ENCODE assay signal across 8 cellular contexts in genomic region chr22:40512426-40513136, GRCh38.
DNase-seq lines count a peak whose midpoint lies in the region; ATAC-seq, FAIRE-seq and TF ChIP-seq lines count a peak whose summit lies in the region.

No MANE protein-coding gene starts in this region.

- H3K27me3 ChIP-seq in astrocyte (ENCODE audit: insufficient read depth, low read length) (no peaks in the 10 kb centered on the region), keratinocyte (ENCODE audit: control insufficient read depth, extremely low read depth, insufficient read depth, low read length) (no peaks in the 10 kb centered on the region)

- no peaks in the 10 kb centered on the region for H3K27me3 Mint-ChIP-seq in astrocyte (ENCODE audit: low read depth, unreplicated experiment)
- H3K27me3 Mint-ChIP-seq in activated T-helper 17 cell treated with anti-CD3 and anti-CD28 coated beads, Interleukin-2, amount 50 U/mL, for 72 hours, result no peaks in the 10 kb centered on the region

- H3K4me3 ChIP-seq in astrocyte (ENCODE audit: insufficient read depth, low read depth, low read length) (no peak overlapping the region), keratinocyte (ENCODE audit: control insufficient read depth in 2 of 3, extremely low read depth in 1 of 3, insufficient read depth in 2 of 3, low read depth in 1 of 3, low read length in 3 of 3) (no peak overlapping the region)

- dilution Hi-C loops in keratinocyte (cut with MboI; ENCODE audit: extremely low pct_ligation_motif_present, low sequenced_read_pairs), result no loop called here

- no peak for ATAC-seq in HG03039 (IDR thresholded peaks at IDR 0.05; ENCODE audit: unreplicated experiment)
- ATAC-seq in activated T-helper 17 cell treated with anti-CD3 and anti-CD28 coated beads, Interleukin-2, amount 50 U/mL, for 72 hours (replicated peaks), result no peak

- no peaks in the 10 kb centered on the region for H3K9me1 ChIP-seq in keratinocyte (ENCODE audit: control insufficient read depth, extremely low read depth, insufficient read depth, low read length)

- H2AFZ ChIP-seq in astrocyte (ENCODE audit: low read depth, low read length) (no peak overlapping the region), keratinocyte (ENCODE audit: control insufficient read depth, low read length) (no peak overlapping the region)

- H3K4me3 Mint-ChIP-seq in astrocyte (ENCODE audit: unreplicated experiment), result no peak overlapping the region
- no peak overlapping the region for H3K4me3 Mint-ChIP-seq in activated T-helper 17 cell treated with anti-CD3 and anti-CD28 coated beads, Interleukin-2, amount 50 U/mL, for 72 hours

- peak overlapping the region; percentile 18 for H3K4me2 ChIP-seq in astrocyte (ENCODE audit: low read length)
- H3K4me2 ChIP-seq in keratinocyte (ENCODE audit: control insufficient read depth, extremely low read depth, insufficient read depth, low read depth, low read length), result peak overlapping the region; percentile 52

- in situ Hi-C loops in GM13977 (cut with MboI; ENCODE audit: low pct_unique_long_range_greater_than_20kb, low sequenced_read_pairs, unreplicated experiment), result no loop called here

- H3K9me3 ChIP-seq in astrocyte (ENCODE audit: insufficient read depth, low read depth, low read length) (no peaks in the 10 kb centered on the region), keratinocyte (ENCODE audit: control insufficient read depth, low read depth, low read length) (no peaks in the 10 kb centered on the region)

- peaks cover 3% of the 10 kb centered on the region for H3K36me3 ChIP-seq in astrocyte (ENCODE audit: insufficient read depth, low read length)
- H3K36me3 ChIP-seq in keratinocyte (ENCODE audit: control insufficient read depth in 2 of 2, extremely low read depth in 1 of 2, insufficient read depth in 2 of 2, low read length in 2 of 2), result peaks cover 0 to 2% of the 10 kb centered on the region in 2 experiments

- H3K27ac Mint-ChIP-seq in astrocyte (ENCODE audit: unreplicated experiment), result peak overlapping the region; percentile 77
- no peak overlapping the region for H3K27ac Mint-ChIP-seq in activated T-helper 17 cell treated with anti-CD3 and anti-CD28 coated beads, Interleukin-2, amount 50 U/mL, for 72 hours

- peaks cover 86% of the 10 kb centered on the region for H3K79me2 ChIP-seq in astrocyte (ENCODE audit: insufficient read depth, low read length)
- peaks cover 42% of the 10 kb centered on the region for H3K79me2 ChIP-seq in keratinocyte (ENCODE audit: control insufficient read depth, insufficient read depth, low read length)

- H3K4me1 Mint-ChIP-seq in astrocyte (ENCODE audit: low read depth, unreplicated experiment), result peaks cover 54% of the 10 kb centered on the region
- peaks cover 8% of the 10 kb centered on the region for H3K4me1 Mint-ChIP-seq in activated T-helper 17 cell treated with anti-CD3 and anti-CD28 coated beads, Interleukin-2, amount 50 U/mL, for 72 hours

- TF ChIP-seq CTCF in astrocyte (IDR thresholded peaks at IDR 0.05; ENCODE audit: insufficient read depth, low read depth, low read length), result no peak
- no peak for TF ChIP-seq CTCF in keratinocyte (optimal IDR thresholded peaks at IDR 0.05 in 1 of 3, IDR thresholded peaks at IDR 0.05 in 1 of 3, conservative IDR thresholded peaks at IDR 0.05 in 1 of 3; ENCODE audit: extremely low read depth in 1 of 3, insufficient read depth in 2 of 3, low read length in 3 of 3)
- no peak for TF ChIP-seq CTCF in GM13977 (IDR thresholded peaks at IDR 0.05; ENCODE audit: extremely low read depth, insufficient read depth, missing control alignments)

- peaks cover 52% of the 10 kb centered on the region for H3K4me1 ChIP-seq in astrocyte (ENCODE audit: insufficient read depth, low read length)
- H3K4me1 ChIP-seq in keratinocyte (ENCODE audit: control insufficient read depth, extremely low read depth, insufficient read depth, low read length), result peaks cover 55% of the 10 kb centered on the region

- H3K36me3 Mint-ChIP-seq in astrocyte (ENCODE audit: low read depth, unreplicated experiment), result peaks cover 3% of the 10 kb centered on the region
- peaks cover 10% of the 10 kb centered on the region for H3K36me3 Mint-ChIP-seq in activated T-helper 17 cell treated with anti-CD3 and anti-CD28 coated beads, Interleukin-2, amount 50 U/mL, for 72 hours (ENCODE audit: low read depth)

- peak overlapping the region; percentile 94 for H3K27ac ChIP-seq in astrocyte (ENCODE audit: low read depth, low read length)
- H3K27ac ChIP-seq in keratinocyte (ENCODE audit: control insufficient read depth, insufficient read depth, low read length), result peak overlapping the region; percentile 80
- H3K27ac ChIP-seq in substantia nigra (ENCODE audit: low read depth, low read length, poor library complexity, severe bottlenecking), result peak overlapping the region; percentile 3

- peak; percentile 83 for DNase-seq in HS-27A (ENCODE audit: low read depth)
- DNase-seq in astrocyte (ENCODE audit: low read depth), result peak; percentile 99
- peak; percentile 71 for DNase-seq in keratinocyte (ENCODE audit: low read depth, low spot score)
- DNase-seq in substantia nigra (lab: John Stamatoyannopoulos, UW), result no peak
- no peak for DNase-seq in activated CD8-positive, alpha-beta memory T cell treated with anti-CD3 and anti-CD28 coated beads for 24 hours
- no peak for DNase-seq in GM13977 (ENCODE audit: low spot score)

- H3K9ac ChIP-seq in astrocyte (ENCODE audit: low read length) (peak overlapping the region; percentile 79), keratinocyte (ENCODE audit: control insufficient read depth, extremely low read depth, insufficient read depth, low read length) (peak overlapping the region; percentile 48)

- H4K20me1 ChIP-seq in astrocyte (ENCODE audit: insufficient read depth, low read length) (no peaks in the 10 kb centered on the region), keratinocyte (ENCODE audit: control insufficient read depth, extremely low read depth, insufficient read depth, low read length) (no peaks in the 10 kb centered on the region)

- FAIRE-seq in astrocyte (lab: Jason Lieb, UNC), result peak; percentile 98
- FAIRE-seq in keratinocyte (lab: Jason Lieb, UNC), result peak; percentile 97

- no peaks in the 10 kb centered on the region for H3K9me3 Mint-ChIP-seq in astrocyte (ENCODE audit: unreplicated experiment)
- H3K9me3 Mint-ChIP-seq in activated T-helper 17 cell treated with anti-CD3 and anti-CD28 coated beads, Interleukin-2, amount 50 U/mL, for 72 hours, result no peaks in the 10 kb centered on the region

Comparison
In these comparisons a context has a peak if more than half of its experiments do, and no peak if none do; other contexts are left out.
1. DNase-seq: peak in HS-27A (single experiment), astrocyte (single experiment) and keratinocyte (single experiment); none in substantia nigra (0 of 49), activated CD8-positive, alpha-beta memory T cell treated with anti-CD3 and anti-CD28 coated beads for 24 hours (single experiment) and GM13977 (single experiment).
2. H3K27ac ChIP-seq: peak in every context shown above with its lines; median percentile 94 in astrocyte; 80 in keratinocyte; 3 in substantia nigra.